ENCODE assay signal across 1 cellular context in the genomic region with DNA sequence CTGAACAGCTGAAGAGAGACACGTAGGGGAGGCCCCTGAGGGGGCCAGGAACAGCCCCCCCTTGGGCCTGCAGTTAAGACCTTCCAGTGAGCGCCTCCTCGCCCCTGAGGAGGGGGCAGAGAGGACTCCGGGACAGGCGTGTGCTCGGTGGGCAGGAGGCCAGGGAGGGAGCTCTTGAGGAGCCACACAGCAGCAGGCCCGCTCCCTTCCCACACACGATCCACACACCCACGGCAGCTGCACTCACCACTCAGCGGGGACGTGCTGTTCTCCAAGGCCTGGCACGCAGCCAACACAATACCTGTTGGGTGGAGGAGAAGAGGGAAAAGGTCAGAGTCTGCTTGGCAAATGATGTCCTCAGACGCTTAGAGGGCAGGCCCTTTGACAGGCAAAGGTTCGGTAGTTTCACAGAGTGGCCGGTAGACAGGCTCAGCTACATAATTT.
TF ChIP-seq lines count a peak whose summit lies in the region.

No MANE protein-coding gene starts in this region.

TF ChIP-seq in HepG2, 621 proteins besides CTCF, POLR2A, EP300 and RAD21 (continued from another document):
- TF ChIP-seq CENPT (CRISPR knock-in tag; IDR thresholded peaks at IDR 0.05; ENCODE audit: low read depth) (no peak), ZNF333 (CRISPR knock-in tag; IDR thresholded peaks at IDR 0.05; ENCODE audit: borderline replicate concordance) (no peak), ZNF552 (CRISPR knock-in tag; IDR thresholded peaks at IDR 0.05; ENCODE audit: borderline replicate concordance) (no peak), TCF12 (IDR thresholded peaks at IDR 0.05) (no peak), TCF12 (CRISPR knock-in tag; IDR thresholded peaks at IDR 0.05) (no peak), XRCC5 (optimal IDR thresholded peaks at IDR 0.05; ENCODE audit: low read length) (peak; percentile 37), ZNF652 (CRISPR knock-in tag; IDR thresholded peaks at IDR 0.05; ENCODE audit: borderline replicate concordance, low read depth) (no peak), NFATC3 (CRISPR knock-in tag; IDR thresholded peaks at IDR 0.05) (no peak), MBD4 (IDR thresholded peaks at IDR 0.05; ENCODE audit: borderline replicate concordance, low read length) (no peak), SP2 (CRISPR knock-in tag; IDR thresholded peaks at IDR 0.05) (no peak)
